In genomic region chrX:8783100-8784098, GRCh38 we compare ENCODE assay signal across 8 cellular contexts.
DNase-seq lines count a peak whose midpoint lies in the region; ATAC-seq, FAIRE-seq and TF ChIP-seq lines count a peak whose summit lies in the region.

No MANE protein-coding gene starts in this region.

- no peak overlapping the region for H3K4me3 ChIP-seq in foreskin fibroblast (ENCODE audit: low read depth in 1 of 2, low read length in 2 of 2)

- ATAC-seq in HG03558 (IDR thresholded peaks at IDR 0.05; ENCODE audit: extremely low read depth, unreplicated experiment) (peak; percentile 87), GM21825 (IDR thresholded peaks at IDR 0.05; ENCODE audit: unreplicated experiment) (no peak)

- TF ChIP-seq CTCF in GM12873 (IDR thresholded peaks at IDR 0.05; ENCODE audit: insufficient read depth, low read depth, low read length, missing control alignments) = peak; percentile 74
- TF ChIP-seq CTCF in foreskin fibroblast (IDR thresholded peaks at IDR 0.05; ENCODE audit: low read depth, low read length) = peak; percentile 35

- FAIRE-seq in urothelium cell line (lab: Jason Lieb, UNC) = no peak

- peak; percentile 21 for DNase-seq in activated T-cell treated with anti-CD3 and anti-CD28 coated beads for 48 hours (ENCODE audit: low read depth)
- DNase-seq in foreskin fibroblast = no peak
- DNase-seq in stimulated activated CD4-positive, alpha-beta T cell treated with anti-CD3 and anti-CD28 coated beads, Interleukin-4, amount 100 ng/mL, for 24 hours = peak; percentile 26
- DNase-seq in urothelium cell line (ENCODE audit: low spot score) = no peak
- DNase-seq in HuH-7 (ENCODE audit: low spot score) = no peak

Comparison
In these comparisons a context has a peak if more than half of its experiments do, and no peak if none do; other contexts are left out.
1. DNase-seq: peak in activated T-cell treated with anti-CD3 and anti-CD28 coated beads for 48 hours (single experiment) and stimulated activated CD4-positive, alpha-beta T cell treated with anti-CD3 and anti-CD28 coated beads, Interleukin-4, amount 100 ng/mL, for 24 hours (single experiment); none in foreskin fibroblast (0 of 2), urothelium cell line (single experiment) and HuH-7 (single experiment).